In genomic region chr6:39922821-39923220, GRCh38 we compare ENCODE assay signal across 20 cellular contexts. TPM values are rescaled to one million over a fixed set of nuclear protein-coding genes. Genes with fewer than 3 reads are reported as not detected.
DNase-seq lines count a peak whose midpoint lies in the region; ATAC-seq, FAIRE-seq and TF ChIP-seq lines count a peak whose summit lies in the region.
"Had no signal": no experiment of that assay in that cellular context is flagged by ENCODE, and none has a peak within 500 bp of the region (broad histone marks: within the 10 kb centered on the region; RNA-seq: fewer than 3 reads in every experiment).

No MANE protein-coding gene starts in this region.

- peak overlapping the region in 8 of 10 donors; percentile 13 to 88 (median 72) for H3K27ac Mint-ChIP-seq in naive thymus-derived CD8-positive, alpha-beta T cell
- H3K27ac Mint-ChIP-seq: CD8-positive, alpha-beta memory T cell had no signal

- H3K4me3 ChIP-seq in liver (ENCODE audit: low read depth in 1 of 3, low read length in 3 of 3) (no peak overlapping the region), HepG2 (replicated peaks in 1 of 3; ENCODE audit: insufficient read depth in 1 of 3, low read depth in 2 of 3, low read length in 3 of 3) (no peak overlapping the region), LNCaP clone FGC (ENCODE audit: low read depth, low read length) (peak overlapping the region; percentile 27), testis (no peak overlapping the region)
- H3K4me3 ChIP-seq: A549, SJCRH30 had no signal

- no peak overlapping the region for H3K4me2 ChIP-seq in HepG2 (ENCODE audit: low read depth, low read length)
- H3K4me2 ChIP-seq: A549 had no signal

- no peaks in the 10 kb centered on the region for H4K20me1 ChIP-seq in HepG2 (ENCODE audit: insufficient read depth, low read length)

- H3K9ac ChIP-seq in liver (ENCODE audit: low read depth in 1 of 2, low read length in 2 of 2) (no peak overlapping the region), HepG2 (ENCODE audit: insufficient read depth, low read depth, low read length) (no peak overlapping the region)

- in situ Hi-C loops in HepG2 (cut with HindIII; ENCODE audit: extremely low pct_ligation_motif_present, low pct_unique_long_range_greater_than_20kb): no loop called here

- H3K4me3 Mint-ChIP-seq in naive thymus-derived CD8-positive, alpha-beta T cell: peak overlapping the region in 3 of 10 donors; percentile 1 to 14 (median 9)
- H3K4me3 Mint-ChIP-seq: CD8-positive, alpha-beta memory T cell had no signal

- TF ChIP-seq POLR2A in HepG2 (IDR thresholded peaks at IDR 0.05; ENCODE audit: insufficient read depth in 1 of 2, low read depth in 2 of 2, low read length in 2 of 2): no peak
- TF ChIP-seq POLR2A in testis (IDR thresholded peaks at IDR 0.05): no peak

- no peak for DNase-seq in HepG2 (ENCODE audit: low spot score)
- DNase-seq in LNCaP clone FGC (ENCODE audit: low read depth): no peak
- DNase-seq in naive thymus-derived CD8-positive, alpha-beta T cell: peak in 1 of 10 donors; percentile 5
- DNase-seq in nucleus accumbens (lab: John Stamatoyannopoulos, UW): no peak
- no peak for DNase-seq in testis
- no peak for DNase-seq in globus pallidus (ENCODE audit: low spot score)
- DNase-seq: CD8-positive, alpha-beta memory T cell; IMR-90; Kasumi-1; NCI-H1105; NCI-H1694; NCI-H2081 treated with DMSO at 0.1 percent for 48 hours; NCI-H446 treated with DMSO at 0.1 percent for 48 hours; NCI-H69; SJCRH30 had no signal

- intact Hi-C loops in HepG2 (cut with micrococcal nuclease; ENCODE audit: unreplicated experiment) (no loop called here), testis (cut with DNase I; ENCODE audit: low total_unique reads) (no loop called here)

- H3K36me3 Mint-ChIP-seq in naive thymus-derived CD8-positive, alpha-beta T cell: peaks cover 0 to 12% (median 4%) of the 10 kb centered on the region in 3 donors
- H3K36me3 Mint-ChIP-seq: CD8-positive, alpha-beta memory T cell had no signal

- TF ChIP-seq EP300 in HepG2 (IDR thresholded peaks at IDR 0.05; ENCODE audit: low read depth in 2 of 2, low read length in 2 of 2) (no peak), HepG2 (CRISPR knock-in tag; IDR thresholded peaks at IDR 0.05; ENCODE audit: borderline replicate concordance) (no peak)

- FAIRE-seq in HepG2 (lab: Jason Lieb, UNC): no peak
- FAIRE-seq: A549, D721Med had no signal

- H3K9me3 ChIP-seq in liver (ENCODE audit: control insufficient read depth in 4 of 4, low read length in 3 of 4) (no peaks in the 10 kb centered on the region), HepG2 (ENCODE audit: low read length) (no peaks in the 10 kb centered on the region), testis (no peaks in the 10 kb centered on the region)
- H3K9me3 ChIP-seq: A549, SJCRH30 had no signal

- no peaks in the 10 kb centered on the region for H3K27me3 ChIP-seq in liver (ENCODE audit: control insufficient read depth in 4 of 4, insufficient read depth in 4 of 4, low read length in 3 of 4)
- no peaks in the 10 kb centered on the region for H3K27me3 ChIP-seq in HepG2 (ENCODE audit: control insufficient read depth in 1 of 2, insufficient read depth in 2 of 2, low read length in 2 of 2)
- H3K27me3 ChIP-seq in testis: no peaks in the 10 kb centered on the region
- H3K27me3 ChIP-seq: SJCRH30 had no signal

- TF ChIP-seq RAD21 in liver (IDR thresholded peaks at IDR 0.05): no peak
- no peak for TF ChIP-seq RAD21 in HepG2 (CRISPR knock-in tag; IDR thresholded peaks at IDR 0.05)

- peaks cover 0 to 4% (median 0%) of the 10 kb centered on the region in 9 donors for H3K9me3 Mint-ChIP-seq in naive thymus-derived CD8-positive, alpha-beta T cell

- peaks cover 9 to 32% (median 21%) of the 10 kb centered on the region in 4 donors for H3K4me1 Mint-ChIP-seq in naive thymus-derived CD8-positive, alpha-beta T cell

- H3K36me3 ChIP-seq in liver (ENCODE audit: control insufficient read depth in 4 of 4, insufficient read depth in 3 of 4, low read depth in 1 of 4, low read length in 3 of 4): peaks cover 0 to 13% (median 7%) of the 10 kb centered on the region in 4 donors
- peaks cover 7 to 10% of the 10 kb centered on the region in 2 experiments; a peak in 3 of 5 replicates for H3K36me3 ChIP-seq in HepG2 (replicated peaks in 1 of 2; ENCODE audit: control insufficient read depth in 1 of 2, insufficient read depth in 2 of 2, low read length in 2 of 2)
- no peaks in the 10 kb centered on the region for H3K36me3 ChIP-seq in testis (ENCODE audit: low read depth, missing control alignments)
- H3K36me3 ChIP-seq: SJCRH30 had no signal

- WGBS in liver: 94% methylated on average over 5 of the region's 5 CpGs
- 85% methylated on average over 5 of the region's 5 CpGs for WGBS in HepG2 (ENCODE audit: low lambda C conversion rate)
- WGBS in testis, 2 donors: 87 to 95% methylated on average over 4 to 5 of the region's 5 CpGs

- H3K27ac ChIP-seq in liver (ENCODE audit: low read depth in 1 of 2, low read length in 2 of 2): peak overlapping the region; percentile 77 to 93
- H3K27ac ChIP-seq in HepG2 (ENCODE audit: extremely low read length, insufficient read depth, low read length): no peak overlapping the region
- no peak overlapping the region for H3K27ac ChIP-seq in testis
- H3K27ac ChIP-seq: A549, HL-60, SJCRH30 had no signal

- BruUV-seq in HepG2 (replicated peaks; lab: Mats Ljungman, UMichigan): no TSS peak

- ATAC-seq in HepG2: no peak
- ATAC-seq in naive thymus-derived CD8-positive, alpha-beta T cell: peak in 1 of 2 donors; percentile 61
- ATAC-seq: A549, Panc1 had no signal

- CTCF ChIA-PET in HepG2 (lab: Yijun Ruan, JAX; ENCODE audit: low intra/inter-chr PET ratio, low total read pairs): no interaction called here

- H3K79me2 ChIP-seq in HepG2 (ENCODE audit: insufficient read depth, low read length): no peaks in the 10 kb centered on the region

- H3K4me1 ChIP-seq in liver (ENCODE audit: control insufficient read depth in 4 of 4, insufficient read depth in 4 of 4, low read length in 3 of 4) (peaks cover 20 to 69% (median 61%) of the 10 kb centered on the region in 4 donors), HepG2 (ENCODE audit: insufficient read depth, low read length) (peaks cover 7% of the 10 kb centered on the region; the same call in 1 of the 2 replicates), testis (no peaks in the 10 kb centered on the region)
- H3K4me1 ChIP-seq: A549, SJCRH30 had no signal

- POLR2A ChIA-PET in HepG2 (lab: Yijun Ruan, JAX): interaction anchor here (2.3 kb wide), 1 partner anchor 12 kb away, joined by 7 read pairs; the partner anchor contains the start of gene MOCS1
- POLR2A ChIA-PET in naive thymus-derived CD8-positive, alpha-beta T cell (lab: Charles Lee): no interaction called here

- H2AFZ ChIP-seq in HepG2 (ENCODE audit: low read length): no peak overlapping the region

- no peak for TF ChIP-seq CTCF in liver (IDR thresholded peaks at IDR 0.05; ENCODE audit: low read depth, low read length, missing input control)
- TF ChIP-seq CTCF in HepG2 (CRISPR knock-in tag; IDR thresholded peaks at IDR 0.05): no peak
- TF ChIP-seq CTCF in LNCaP clone FGC (IDR thresholded peaks at IDR 0.05; ENCODE audit: control insufficient read depth, extremely low read depth, insufficient read depth): no peak
- no peak for TF ChIP-seq CTCF in testis (IDR thresholded peaks at IDR 0.05)

- H3K27me3 Mint-ChIP-seq in naive thymus-derived CD8-positive, alpha-beta T cell: no peaks in the 10 kb centered on the region
- H3K27me3 Mint-ChIP-seq: CD8-positive, alpha-beta memory T cell had no signal

TF ChIP-seq in liver, 16 proteins besides CTCF, POLR2A, EP300 and RAD21 (continues in another document):
- TF ChIP-seq TAF1 (conservative IDR thresholded peaks at IDR 0.05) (no peak), GABPA (IDR thresholded peaks at IDR 0.05 in 1 of 2, conservative IDR thresholded peaks at IDR 0.05 in 1 of 2) (no peak), NR2F2 (IDR thresholded peaks at IDR 0.05) (no peak), SP1 (IDR thresholded peaks at IDR 0.05) (no peak), JUND (IDR thresholded peaks at IDR 0.05) (no peak)

TF ChIP-seq in HepG2, 621 proteins besides CTCF, POLR2A, EP300 and RAD21 (continues in another document):
- TF ChIP-seq SP4 (CRISPR knock-in tag; IDR thresholded peaks at IDR 0.05): no peak
- TF ChIP-seq YEATS4 (CRISPR knock-in tag; IDR thresholded peaks at IDR 0.05; ENCODE audit: borderline replicate concordance): no peak

RNA-seq across cellular contexts. Expression of gene MOCS1, which starts 11.4 kb away (rescaled TPM):
- total RNA-seq in liver: 10 to 100 TPM in 1 of 2 donors, 1 to 10 TPM in 1; 6.7 to 36.2 TPM
- 10 to 100 TPM; 29.2 to 29.3 TPM for polyA plus RNA-seq in liver
- total RNA-seq in HepG2 (2016; rRNA removed; fragmentation: Illumina TruSeq; extraction: Trizol): 10.5 and 11.7 TPM in 2 replicates
- 2.9 and 3.3 TPM in 2 replicates for total RNA-seq in HepG2 (2016; cell fraction: cytosol; rRNA removed; fragmentation: Illumina TruSeq; extraction: Trizol; ENCODE audit: low read depth)
- 8.7 and 11.7 TPM in 2 replicates for total RNA-seq in HepG2 (2016; cell fraction: insoluble cytoplasmic fraction; rRNA removed; fragmentation: Illumina TruSeq; extraction: Trizol)
- total RNA-seq in HepG2 (2016; cell fraction: membrane; rRNA removed; fragmentation: Illumina TruSeq; extraction: Trizol): 7.8 and 10.3 TPM in 2 replicates
- 8.7 and 10.3 TPM in 2 replicates for total RNA-seq in HepG2 (2016; cell fraction: nucleus; rRNA removed; fragmentation: Illumina TruSeq; extraction: Trizol)
- 5.3 and 5.9 TPM in 2 replicates for polyA plus RNA-seq in HepG2 (2011; rRNA removed)
- polyA plus RNA-seq in HepG2 (2011; cell fraction: cytosol; rRNA removed): 6.1 and 6.2 TPM in 2 replicates
- polyA plus RNA-seq in HepG2 (2011; cell fraction: nucleus; rRNA removed): 5.8 and 6.7 TPM in 2 replicates
- 4.5 and 5.8 TPM in 2 replicates for polyA plus RNA-seq in HepG2 (2012)
- polyA plus RNA-seq in HepG2 (2016; cell fraction: cytosol; fragmentation: Illumina TruSeq; extraction: Trizol; ENCODE audit: low read depth): 3.0 and 4.0 TPM in 2 replicates
- polyA plus RNA-seq in HepG2 (2016; cell fraction: insoluble cytoplasmic fraction; fragmentation: Illumina TruSeq; extraction: Trizol; ENCODE audit: low read depth): 7.4 and 8.9 TPM in 2 replicates
- polyA plus RNA-seq in HepG2 (2016; cell fraction: membrane; fragmentation: Illumina TruSeq; extraction: Trizol; ENCODE audit: low read depth): 7.4 and 7.7 TPM in 2 replicates
- polyA plus RNA-seq in HepG2 (2016; cell fraction: nucleus; fragmentation: Illumina TruSeq; extraction: Trizol; ENCODE audit: insufficient read depth, low read depth): 7.9 and 9.3 TPM in 2 replicates
- 19.4 TPM in 1 of 2 replicates, not detected in the other for polyA minus RNA-seq in HepG2 (2011; rRNA and poly(A)+ RNA removed; ENCODE audit: low replicate concordance)
- 6.5 and 6.8 TPM in 2 replicates for polyA minus RNA-seq in HepG2 (2011; cell fraction: cytosol; rRNA and poly(A)+ RNA removed)
- 9.9 and 10.4 TPM in 2 replicates for polyA minus RNA-seq in HepG2 (2011; cell fraction: nucleus; rRNA and poly(A)+ RNA removed)
- total RNA-seq in naive thymus-derived CD8-positive, alpha-beta T cell: 1 to 10 TPM; 3.1 to 3.4 TPM
- 1 to 10 TPM in 2 of 3 donors, under 1 TPM in 1; 0.92 to 2.2 (median 1.6) TPM for polyA plus RNA-seq in naive thymus-derived CD8-positive, alpha-beta T cell
- 10 to 100 TPM; 16.8 to 17.9 TPM for total RNA-seq in testis
- polyA plus RNA-seq in testis (ENCODE audit: insufficient read depth, low read depth, low replicate concordance): 11.8 TPM

Comparison
In these comparisons a context has a peak if more than half of its experiments do, and no peak if none do; other contexts are left out.
1. H3K27ac ChIP-seq: peak in liver (2 of 2); none in HepG2 (single experiment) and testis (0 of 2).